In the genomic region with DNA sequence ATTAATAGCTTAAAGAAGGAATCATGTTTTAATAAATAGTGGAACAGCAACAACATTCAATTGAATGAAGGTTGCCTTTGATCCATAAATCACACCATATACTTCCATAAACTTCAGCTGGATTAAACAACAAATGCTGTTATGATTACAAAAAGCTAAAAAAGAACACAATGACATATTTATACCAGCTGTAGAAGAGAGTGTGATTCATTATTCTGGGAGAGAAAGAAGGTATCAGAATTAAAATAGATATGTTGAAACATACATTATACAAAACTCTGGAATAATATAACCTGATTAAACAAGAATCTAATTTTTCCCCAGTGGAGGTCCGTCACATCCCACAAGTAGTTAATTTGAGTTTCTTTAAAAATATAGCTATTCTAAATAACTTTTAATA, we compare ENCODE assay signal across 1 cellular context.
TF ChIP-seq lines count a peak whose summit lies in the region.

No MANE protein-coding gene starts in this region.

TF ChIP-seq in IMR-90, 13 proteins besides CTCF, POLR2A, EP300 and RAD21:
- TF ChIP-seq MAZ (IDR thresholded peaks at IDR 0.05; ENCODE audit: borderline replicate concordance, low read depth, low read length) (no peak), MAFK (IDR thresholded peaks at IDR 0.05; ENCODE audit: low read depth, low read length) (no peak), BHLHE40 (IDR thresholded peaks at IDR 0.05; ENCODE audit: low read depth, low read length) (no peak), RCOR1 (IDR thresholded peaks at IDR 0.05; ENCODE audit: insufficient replicate concordance, low read length) (no peak), RFX5 (IDR thresholded peaks at IDR 0.05; ENCODE audit: low read depth, low read length) (no peak)
